ENCODE assay signal across 24 cellular contexts in the genomic region with DNA sequence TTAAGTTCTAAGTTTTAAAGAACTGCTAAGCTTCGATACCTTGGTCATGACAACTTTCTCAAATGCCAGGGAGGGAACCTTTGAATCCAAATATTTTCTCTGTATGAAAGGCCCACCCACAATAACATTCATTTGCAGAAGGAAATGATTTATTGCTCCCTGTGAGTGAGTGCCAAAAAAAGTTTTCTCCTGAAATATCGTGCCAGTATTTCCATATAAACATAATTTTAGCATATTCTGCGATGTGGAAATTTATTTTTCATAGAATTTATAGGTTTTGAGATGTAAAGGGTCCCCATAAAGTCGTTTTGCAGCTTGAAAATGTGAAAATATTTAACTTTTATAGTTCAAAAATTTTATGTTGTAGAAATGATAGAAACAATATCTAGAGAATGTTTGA. TPM values are rescaled to one million over a fixed set of nuclear protein-coding genes. Genes with fewer than 3 reads are reported as not detected.
"Had no signal": no experiment of that assay in that cellular context is flagged by ENCODE, and none has a peak within 500 bp of the region (broad histone marks: within the 10 kb centered on the region; RNA-seq: fewer than 3 reads in every experiment).

No MANE protein-coding gene starts in this region.

- DNase-seq: colonic mucosa; cortex of kidney; effector CD8-positive, alpha-beta T cell; effector memory CD8-positive, alpha-beta T cell; endodermal cell; foreskin fibroblast; foreskin melanocyte; gastrocnemius medialis; glutamatergic neuron; head of caudate nucleus; heart right ventricle; hippocampal formation; left cardiac atrium; left lung; left ventricle myocardium superior; lower lobe of right lung; mesenchymal stem cell; mucosa of descending colon; naive B cell; naive thymus-derived CD8-positive, alpha-beta T cell had no signal

- H3K4me1 ChIP-seq: colonic mucosa, gastrocnemius medialis, heart right ventricle, left lung, lower lobe of right lung had no signal

- H3K27me3 ChIP-seq: colonic mucosa, esophagus muscularis mucosa, gastrocnemius medialis, left lung had no signal

- H3K4me3 ChIP-seq: colonic mucosa, esophagus muscularis mucosa, gastrocnemius medialis, heart right ventricle, left lung, lower lobe of right lung, mucosa of descending colon had no signal

- ATAC-seq: effector memory CD8-positive, alpha-beta T cell; gastrocnemius medialis; heart right ventricle; left cardiac atrium; left lung; left ventricle myocardium superior; lower lobe of right lung; mucosa of descending colon; naive thymus-derived CD8-positive, alpha-beta T cell had no signal

- H3K27ac ChIP-seq: colonic mucosa, esophagus muscularis mucosa, gastrocnemius medialis, heart right ventricle, left lung, lower lobe of right lung had no signal

- H3K9me3 ChIP-seq: colonic mucosa, esophagus muscularis mucosa, gastrocnemius medialis, heart right ventricle, left lung, lower lobe of right lung, mucosa of descending colon had no signal

- FAIRE-seq: endometrium, islet of Langerhans, keratinocyte had no signal

- H3K36me3 ChIP-seq: colonic mucosa, esophagus muscularis mucosa, gastrocnemius medialis, heart right ventricle, left lung, lower lobe of right lung had no signal

RNA-seq across cellular contexts. Expression of gene BMPR1B, which starts 53.9 kb away (rescaled TPM):
- total RNA-seq: naive thymus-derived CD8-positive, alpha-beta T cell had no signal
- polyA plus RNA-seq: naive thymus-derived CD8-positive, alpha-beta T cell had no signal
